ENCODE assay signal across 11 cellular contexts in genomic region chrX:25003066-25003849, GRCh38. TPM values are rescaled to one million over a fixed set of nuclear protein-coding genes. Genes with fewer than 3 reads are reported as not detected.
DNase-seq lines count a peak whose midpoint lies in the region; ATAC-seq and TF ChIP-seq lines count a peak whose summit lies in the region.
"Had no signal": no experiment of that assay in that cellular context is flagged by ENCODE, and none has a peak within 500 bp of the region (broad histone marks: within the 10 kb centered on the region; RNA-seq: fewer than 3 reads in every experiment).

No MANE protein-coding gene starts in this region.

- ATAC-seq in GM21723 (IDR thresholded peaks at IDR 0.05; ENCODE audit: unreplicated experiment) (peak; percentile 62), foreskin keratinocyte (peak; percentile 64), GM19395 (IDR thresholded peaks at IDR 0.05; ENCODE audit: unreplicated experiment) (no peak)

- no peak for TF ChIP-seq POLR2A in tibial nerve (IDR thresholded peaks at IDR 0.05)

- no peak overlapping the region for H3K4me2 ChIP-seq in osteoblast (ENCODE audit: insufficient read depth, low read length)

- H3K36me3 ChIP-seq in osteoblast (ENCODE audit: insufficient read depth, low read length) (no peaks in the 10 kb centered on the region), tibial nerve (no peaks in the 10 kb centered on the region)

- no peak overlapping the region for H3K27ac ChIP-seq in foreskin keratinocyte
- H3K27ac ChIP-seq in osteoblast (ENCODE audit: low read depth, low read length): no peak overlapping the region
- H3K27ac ChIP-seq in tibial nerve: no peak overlapping the region
- H3K27ac ChIP-seq: HL-60 had no signal

- no peaks in the 10 kb centered on the region for H4K20me1 ChIP-seq in osteoblast (ENCODE audit: insufficient read depth, low read length)

- H2AFZ ChIP-seq in osteoblast (ENCODE audit: low read length): no peak overlapping the region

- no peak for TF ChIP-seq EP300 in tibial nerve (IDR thresholded peaks at IDR 0.05)

- H3K4me1 ChIP-seq in foreskin keratinocyte (no peaks in the 10 kb centered on the region), osteoblast (ENCODE audit: insufficient read depth, low read length) (no peaks in the 10 kb centered on the region), tibial nerve (peaks cover 0 to 38% (median 7%) of the 10 kb centered on the region in 4 donors)

- H3K27me3 ChIP-seq in foreskin keratinocyte (peaks cover 66% of the 10 kb centered on the region), osteoblast (ENCODE audit: insufficient read depth, low read length) (peaks cover 48% of the 10 kb centered on the region), tibial nerve (peaks cover 0 to 90% of the 10 kb centered on the region in 2 donors)

- H3K4me3 ChIP-seq in WI38 (ENCODE audit: low read depth, low read length) (peak overlapping the region; percentile 41; the same call in 1 of the 2 replicates), osteoblast (ENCODE audit: insufficient read depth, low read length) (no peak overlapping the region), tibial nerve (no peak overlapping the region)

- WGBS in tibial nerve, 2 donors: 46 to 50% methylated on average over 26 to 40 of the region's 40 CpGs

- DNase-seq in foreskin keratinocyte: no peak
- peak; percentile 83 for DNase-seq in osteoblast (ENCODE audit: insufficient read length, low spot score, missing footprints)
- no peak for DNase-seq in tibial nerve (ENCODE audit: low spot score in 2 of 2)
- no peak for DNase-seq in kidney glomerular epithelial cell (lab: John Stamatoyannopoulos, UW)
- DNase-seq: DMS153, NCI-H1105 treated with DMSO at 0.1 percent for 48 hours had no signal

- no peaks in the 10 kb centered on the region for H3K79me2 ChIP-seq in osteoblast (ENCODE audit: insufficient read depth, low read length)

- H3K9me3 ChIP-seq in osteoblast (ENCODE audit: low read depth, low read length) (no peaks in the 10 kb centered on the region), tibial nerve (no peaks in the 10 kb centered on the region)

- TF ChIP-seq CTCF in WI38 (IDR thresholded peaks at IDR 0.05; ENCODE audit: low read depth, low read length): no peak
- no peak for TF ChIP-seq CTCF in foreskin keratinocyte (conservative IDR thresholded peaks at IDR 0.05)
- TF ChIP-seq CTCF in osteoblast (IDR thresholded peaks at IDR 0.05; ENCODE audit: extremely low read depth, low read depth, low read length): no peak
- no peak for TF ChIP-seq CTCF in tibial nerve (IDR thresholded peaks at IDR 0.05)

RNA-seq across cellular contexts. Expression of gene ARX, which starts 12.5 kb away (rescaled TPM):
- not detected in 2 replicates for total RNA-seq in foreskin keratinocyte
- polyA plus RNA-seq in foreskin keratinocyte: not detected in 2 replicates
- not detected in 2 replicates for total RNA-seq in osteoblast
- not detected for total RNA-seq in tibial nerve
- total RNA-seq: subcutaneous adipose tissue had no signal
